8 cellular contexts compared by ENCODE assay signal in genomic region chr7:108497082-108497725, GRCh38. TPM values are rescaled to one million over a fixed set of nuclear protein-coding genes. Genes with fewer than 3 reads are reported as not detected.
A peak's percentile ranks its signal among the peaks of the same experiment; 100 is the strongest.
DNase-seq lines count a peak whose midpoint lies in the region; ATAC-seq, FAIRE-seq and TF ChIP-seq lines count a peak whose summit lies in the region.

No MANE protein-coding gene starts in this region.

- H3K36me3 Mint-ChIP-seq in naive thymus-derived CD4-positive, alpha-beta T cell = peaks cover 10 to 23% (median 18%) of the 10 kb centered on the region in 5 donors

- FAIRE-seq in GM12892 (lab: Jason Lieb, UNC) (peak; percentile 92), endothelial cell of umbilical vein (lab: Jason Lieb, UNC) (peak; percentile 60)

- no peak overlapping the region for H3K27ac ChIP-seq in AG04450 (ENCODE audit: low read depth, low read length)
- no peak overlapping the region for H3K27ac ChIP-seq in endothelial cell of umbilical vein (ENCODE audit: insufficient read depth, low read depth, low read length)
- H3K27ac ChIP-seq in naive thymus-derived CD4-positive, alpha-beta T cell (ENCODE audit: low read depth, low read length) = no peak overlapping the region
- no peak overlapping the region for H3K27ac ChIP-seq in uterus

- intact Hi-C loops in endothelial cell of umbilical vein (cut with micrococcal nuclease) (loop anchor here (1.0 to 2.0 kb wide), 4 partner anchors 43 to 388 kb away; no protein-coding TSS in a partner anchor), uterus (cut with DNase I; ENCODE audit: low total_unique reads) (no loop called here)
- intact Hi-C loops in naive thymus-derived CD4-positive, alpha-beta T cell (cut with micrococcal nuclease) = loop anchor here (1.0 kb wide), 2 partner anchors 45 to 316 kb away; no protein-coding TSS in a partner anchor

- ATAC-seq in HG03135 (IDR thresholded peaks at IDR 0.05; ENCODE audit: unreplicated experiment) = peak; percentile 74
- peak; percentile 88 for ATAC-seq in naive thymus-derived CD4-positive, alpha-beta T cell

- no peak overlapping the region for H2AFZ ChIP-seq in endothelial cell of umbilical vein (ENCODE audit: low read depth, low read length)

- H3K36me3 ChIP-seq in endothelial cell of umbilical vein (ENCODE audit: control insufficient read depth in 2 of 2, extremely low read depth in 1 of 2, insufficient read depth in 2 of 2, low read length in 2 of 2) = peaks cover 2% of the 10 kb centered on the region in 2 experiments
- peaks cover 0 to 31% (median 5%) of the 10 kb centered on the region in 3 experiments for H3K36me3 ChIP-seq in naive thymus-derived CD4-positive, alpha-beta T cell (ENCODE audit: control insufficient read depth in 2 of 3, insufficient read depth in 3 of 3, low read length in 3 of 3)
- H3K36me3 ChIP-seq in uterus = no peaks in the 10 kb centered on the region

- TF ChIP-seq CTCF in AG04450 (IDR thresholded peaks at IDR 0.05; ENCODE audit: low read depth, low read length) = peak; percentile 86
- TF ChIP-seq CTCF in WI38 (IDR thresholded peaks at IDR 0.05; ENCODE audit: low read depth, low read length) = peak; percentile 62
- peak; percentile 43 to 61 for TF ChIP-seq CTCF in endothelial cell of umbilical vein (IDR thresholded peaks at IDR 0.05; ENCODE audit: extremely low read depth in 1 of 2, insufficient read depth in 1 of 2, low read depth in 1 of 2, low read length in 2 of 2)
- peak; percentile 66 to 75 (median 72) for TF ChIP-seq CTCF in uterus (IDR thresholded peaks at IDR 0.05)

- DNase-seq in AG04450 (ENCODE audit: low read depth, low spot score) (peak; percentile 3), GM12892 (ENCODE audit: insufficient read length) (no peak), NCI-H2171 treated with DMSO at 0.1 percent for 48 hours (lab: John Stamatoyannopoulos, UW) (peak; percentile 64), endothelial cell of umbilical vein (ENCODE audit: low read depth, low spot score) (peak; percentile 73), uterus (peak in 1 of 2 donors; percentile 26)
- peak in 8 of 9 donors; percentile 21 to 59 (median 55) for DNase-seq in naive thymus-derived CD4-positive, alpha-beta T cell

- no peaks in the 10 kb centered on the region for H3K9me1 ChIP-seq in endothelial cell of umbilical vein (replicated peaks; ENCODE audit: control insufficient read depth, extremely low read depth, insufficient read depth, low read length)

- H4K20me1 ChIP-seq in endothelial cell of umbilical vein (replicated peaks; ENCODE audit: control insufficient read depth, extremely low read depth, insufficient read depth, low read length) = no peaks in the 10 kb centered on the region

- dilution Hi-C loops in endothelial cell of umbilical vein (cut with MboI; ENCODE audit: extremely low pct_ligation_motif_present, low sequenced_read_pairs) = loop anchor here (25.0 kb wide), 1 partner anchor 310 kb away; no protein-coding TSS in a partner anchor

- no peak for TF ChIP-seq POLR2A in GM12892 (IDR thresholded peaks at IDR 0.05; ENCODE audit: low read depth, low read length)
- TF ChIP-seq POLR2A in endothelial cell of umbilical vein (IDR thresholded peaks at IDR 0.05; ENCODE audit: low read depth, low read length) = no peak
- no peak for TF ChIP-seq POLR2A in uterus (IDR thresholded peaks at IDR 0.05)

- no peak overlapping the region for H3K9ac ChIP-seq in endothelial cell of umbilical vein (replicated peaks; ENCODE audit: extremely low read depth, insufficient read depth, low read length)

- no peaks in the 10 kb centered on the region for H3K9me3 ChIP-seq in AG04450 (ENCODE audit: control insufficient read depth, insufficient read depth, low read length)
- H3K9me3 ChIP-seq in endothelial cell of umbilical vein (replicated peaks; ENCODE audit: control insufficient read depth, insufficient read depth, low read length) = no peaks in the 10 kb centered on the region
- H3K9me3 ChIP-seq in naive thymus-derived CD4-positive, alpha-beta T cell (ENCODE audit: control insufficient read depth in 2 of 3, low read length in 3 of 3) = no peaks in the 10 kb centered on the region
- H3K9me3 ChIP-seq in uterus = no peaks in the 10 kb centered on the region

- CTCF ChIA-PET in AG04450 (lab: Charles Lee) = interaction anchor here (0.5 to 4.1 kb wide), 44 partner anchors 9 to 1683 kb away, joined by 3 to 76 read pairs (median 5); partner anchors contain the start of genes BCAP29, NRCAM and PNPLA8
- CTCF ChIA-PET in endothelial cell of umbilical vein (lab: Charles Lee) = interaction anchor here (0.6 to 2.8 kb wide), 55 partner anchors 10 to 599 kb away, joined by 3 to 88 read pairs (median 5); partner anchors contain the start of genes LAMB1, NRCAM and PNPLA8
- CTCF ChIA-PET in naive thymus-derived CD4-positive, alpha-beta T cell (lab: Charles Lee) = interaction anchor here (0.7 to 3.8 kb wide), 16 partner anchors 10 to 319 kb away, joined by 3 to 67 read pairs (median 9); partner anchors contain the start of genes NRCAM and PNPLA8

- peaks cover 0 to 5% (median 0%) of the 10 kb centered on the region in 7 donors for H3K4me1 Mint-ChIP-seq in naive thymus-derived CD4-positive, alpha-beta T cell

- H3K27me3 ChIP-seq in AG04450 (ENCODE audit: control insufficient read depth, insufficient read depth, low read length) = no peaks in the 10 kb centered on the region
- no peaks in the 10 kb centered on the region for H3K27me3 ChIP-seq in endothelial cell of umbilical vein (ENCODE audit: control insufficient read depth in 2 of 2, insufficient read depth in 2 of 2, low read length in 2 of 2)
- no peaks in the 10 kb centered on the region for H3K27me3 ChIP-seq in naive thymus-derived CD4-positive, alpha-beta T cell (ENCODE audit: control insufficient read depth in 2 of 2, insufficient read depth in 2 of 2, low read length in 2 of 2)
- H3K27me3 ChIP-seq in uterus = no peaks in the 10 kb centered on the region

- H3K4me3 Mint-ChIP-seq in naive thymus-derived CD4-positive, alpha-beta T cell = no peak overlapping the region

- H3K4me1 ChIP-seq in endothelial cell of umbilical vein (ENCODE audit: control insufficient read depth, extremely low read depth, insufficient read depth, low read length) (peaks cover 8% of the 10 kb centered on the region), uterus (no peaks in the 10 kb centered on the region)
- H3K4me1 ChIP-seq in naive thymus-derived CD4-positive, alpha-beta T cell (ENCODE audit: control insufficient read depth in 2 of 2, insufficient read depth in 2 of 2, low read length in 2 of 2) = no peaks in the 10 kb centered on the region

- H3K27ac Mint-ChIP-seq in naive thymus-derived CD4-positive, alpha-beta T cell = peak overlapping the region in 2 of 9 donors; percentile 6 to 43

- no peak overlapping the region for H3K4me2 ChIP-seq in endothelial cell of umbilical vein (ENCODE audit: insufficient read depth, low read length)

- no peaks in the 10 kb centered on the region for H3K27me3 Mint-ChIP-seq in naive thymus-derived CD4-positive, alpha-beta T cell

- POLR2A ChIA-PET in AG04450 (lab: Yijun Ruan, JAX) = no interaction called here
- POLR2A ChIA-PET in endothelial cell of umbilical vein (lab: Charles Lee) = no interaction called here
- POLR2A ChIA-PET in naive thymus-derived CD4-positive, alpha-beta T cell (lab: Charles Lee) = interaction anchor here (0.6 to 1.6 kb wide), 5 partner anchors 30 to 73 kb away, joined by 3 to 6 read pairs (median 4); partner anchors contain the start of genes DNAJB9, NRCAM and THAP5

- H3K4me3 ChIP-seq in AG04450 (ENCODE audit: low read depth, low read length) = no peak overlapping the region
- H3K4me3 ChIP-seq in WI38 (ENCODE audit: low read depth, low read length) = no peak overlapping the region
- H3K4me3 ChIP-seq in endothelial cell of umbilical vein (replicated peaks in 1 of 3; ENCODE audit: insufficient read depth in 1 of 3, low read depth in 1 of 3, low read length in 3 of 3) = no peak overlapping the region
- H3K4me3 ChIP-seq in naive thymus-derived CD4-positive, alpha-beta T cell (ENCODE audit: low read length) = no peak overlapping the region
- H3K4me3 ChIP-seq in uterus = no peak overlapping the region

- BruUV-seq in endothelial cell of umbilical vein (replicated peaks; lab: Mats Ljungman, UMichigan) = no TSS peak

- H3K79me2 ChIP-seq in endothelial cell of umbilical vein (ENCODE audit: control insufficient read depth, insufficient read depth, low read length) = no peaks in the 10 kb centered on the region

- no peaks in the 10 kb centered on the region for H3K9me3 Mint-ChIP-seq in naive thymus-derived CD4-positive, alpha-beta T cell

RNA-seq across cellular contexts. Expression of gene PNPLA8, which starts 28.7 kb away (rescaled TPM):
- polyA plus RNA-seq in AG04450 (2011; rRNA removed) = 18.7 and 26.7 TPM in 2 replicates
- polyA minus RNA-seq in AG04450 (2011; rRNA and poly(A)+ RNA removed) = 9.3 and 20.4 TPM in 2 replicates
- 10.8 TPM for polyA plus RNA-seq in GM12892 (2012; ENCODE audit: missing spikeins)
- 17.6 and 19.9 TPM in 2 replicates for total RNA-seq in endothelial cell of umbilical vein
- polyA plus RNA-seq in endothelial cell of umbilical vein = 4.2 and 5.9 TPM in 2 replicates
- 7.2 and 7.8 TPM in 2 replicates for polyA plus RNA-seq in endothelial cell of umbilical vein (2011; cell fraction: cytosol; rRNA removed)
- polyA plus RNA-seq in endothelial cell of umbilical vein (2011; cell fraction: nucleus; rRNA removed) = 7.1 and 9.5 TPM in 2 replicates
- 14.7 and 16.0 TPM in 2 replicates for polyA plus RNA-seq in endothelial cell of umbilical vein (2012)
- polyA minus RNA-seq in endothelial cell of umbilical vein = 13.2 and 16.9 TPM in 2 replicates
- polyA minus RNA-seq in endothelial cell of umbilical vein (2011; cell fraction: cytosol; rRNA and poly(A)+ RNA removed) = 20.1 TPM
- 15.5 and 32.2 TPM in 2 replicates for polyA minus RNA-seq in endothelial cell of umbilical vein (2011; cell fraction: nucleus; rRNA and poly(A)+ RNA removed)
- total RNA-seq in naive thymus-derived CD4-positive, alpha-beta T cell = 10 to 100 TPM; 18.5 to 89.9 (median 29.8) TPM
- 10 to 100 TPM; 25.9 to 32.7 TPM for polyA plus RNA-seq in naive thymus-derived CD4-positive, alpha-beta T cell
- 10 to 100 TPM; 31.4 to 57.1 (median 46.7) TPM for total RNA-seq in uterus

RNA-seq across cellular contexts. Expression of gene NRCAM, which starts 41.0 kb away (rescaled TPM):
- polyA plus RNA-seq in AG04450 (2011; rRNA removed) = 0.24 and 0.66 TPM in 2 replicates
- polyA minus RNA-seq in AG04450 (2011; rRNA and poly(A)+ RNA removed) = 0.43 and 0.64 TPM in 2 replicates
- polyA plus RNA-seq in GM12892 (2012; ENCODE audit: missing spikeins) = 1.4 TPM
- 47.6 and 49.0 TPM in 2 replicates for total RNA-seq in endothelial cell of umbilical vein
- polyA plus RNA-seq in endothelial cell of umbilical vein = 21.9 and 26.0 TPM in 2 replicates
- 28.9 and 30.4 TPM in 2 replicates for polyA plus RNA-seq in endothelial cell of umbilical vein (2011; cell fraction: cytosol; rRNA removed)
- polyA plus RNA-seq in endothelial cell of umbilical vein (2011; cell fraction: nucleus; rRNA removed) = 42.7 and 61.6 TPM in 2 replicates
- 57.5 and 69.1 TPM in 2 replicates for polyA plus RNA-seq in endothelial cell of umbilical vein (2012)
- 65.7 and 70.2 TPM in 2 replicates for polyA minus RNA-seq in endothelial cell of umbilical vein
- polyA minus RNA-seq in endothelial cell of umbilical vein (2011; cell fraction: cytosol; rRNA and poly(A)+ RNA removed) = not detected
- polyA minus RNA-seq in endothelial cell of umbilical vein (2011; cell fraction: nucleus; rRNA and poly(A)+ RNA removed) = 81.7 and 124 TPM in 2 replicates
- total RNA-seq in naive thymus-derived CD4-positive, alpha-beta T cell = 10 to 100 TPM in 1 of 5 experiments, 1 to 10 TPM in 3, not detected in 1; 5.2 to 13.6 (median 8.5) TPM
- 1 to 10 TPM; 2.1 to 2.8 TPM for polyA plus RNA-seq in naive thymus-derived CD4-positive, alpha-beta T cell
- 10 to 100 TPM in 1 of 4 donors, 1 to 10 TPM in 1, under 1 TPM in 1, not detected in 1; 0.77 to 30.3 (median 2.0) TPM for total RNA-seq in uterus
